Comparison of ENCODE assay signal across 7 cellular contexts in the genomic region with DNA sequence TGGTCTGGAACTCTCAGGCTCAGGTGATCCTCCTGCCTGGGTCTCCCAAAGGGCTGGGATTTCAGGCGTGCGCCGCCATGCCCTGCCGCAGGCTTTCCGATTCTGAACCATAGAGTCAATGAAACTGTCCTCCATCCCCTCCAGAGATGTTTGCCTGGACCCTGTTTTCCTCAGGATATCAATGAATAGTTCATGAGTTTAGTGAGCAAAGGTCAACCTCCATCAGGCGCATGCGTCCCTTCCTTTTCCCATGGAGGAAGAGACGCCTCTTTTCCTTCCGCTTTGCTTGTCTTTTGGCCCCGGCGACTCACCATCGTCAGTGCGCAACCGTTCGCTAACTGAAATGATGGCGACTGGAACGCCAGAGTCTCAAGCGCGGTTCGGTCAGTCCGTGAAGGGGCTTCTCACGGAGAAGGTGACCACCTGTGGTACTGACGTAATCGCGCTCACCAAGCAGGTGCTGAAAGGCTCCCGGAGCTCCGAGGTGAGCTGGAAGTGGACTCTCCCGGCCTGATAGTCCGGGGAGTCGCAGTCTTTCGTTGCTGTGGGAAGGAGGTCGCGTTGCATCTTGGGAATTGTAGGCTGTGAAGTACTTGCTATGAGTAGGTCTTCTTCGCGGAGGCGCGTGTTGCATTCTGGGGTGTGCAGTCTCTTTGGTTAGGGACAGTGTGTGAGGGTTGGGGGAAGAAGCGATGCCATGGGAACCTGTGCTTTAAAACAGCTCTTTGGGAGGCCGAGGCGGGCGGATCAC.
DNase-seq lines count a peak whose midpoint lies in the region; ATAC-seq, FAIRE-seq and TF ChIP-seq lines count a peak whose summit lies in the region.

A gene with protein sequence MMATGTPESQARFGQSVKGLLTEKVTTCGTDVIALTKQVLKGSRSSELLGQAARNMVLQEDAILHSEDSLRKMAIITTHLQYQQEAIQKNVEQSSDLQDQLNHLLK (plus strand): TSS at position 316 of the 751 bp plus-strand sequence. CDS start 28 bp downstream, at position 344.

- DNase-seq in GM18507 (ENCODE audit: extremely low spot score, insufficient read length, low read depth) (peak; percentile 76), NCI-H2029 treated with DMSO at 0.1 percent for 48 hours (lab: John Stamatoyannopoulos, UW) (peak; percentile 81), T-helper 9 cell (peak; percentile 69), astrocyte of the spinal cord (ENCODE audit: low read depth, low spot score) (peak; percentile 97), hypothalamus (lab: John Stamatoyannopoulos, UW) (peak; percentile 76 to 100 (median 95)), retinal pigment epithelial cell (ENCODE audit: low read depth) (peak; percentile 92)

- in situ Hi-C loops in astrocyte of the spinal cord (cut with HindIII; ENCODE audit: low sequenced_read_pairs), result no loop called here

- no peak for TF ChIP-seq CTCF in astrocyte of the spinal cord (IDR thresholded peaks at IDR 0.05; ENCODE audit: low read depth, low read length)
- no peak for TF ChIP-seq CTCF in retinal pigment epithelial cell (conservative IDR thresholded peaks at IDR 0.05; ENCODE audit: low read depth, low read length)

- peak within 1 kb of the TSS; percentile 93 for H3K4me3 ChIP-seq in astrocyte of the spinal cord (ENCODE audit: low read depth, low read length)
- peak within 1 kb of the TSS; percentile 94 for H3K4me3 ChIP-seq in retinal pigment epithelial cell (ENCODE audit: low read length)

- peak; percentile 98 for ATAC-seq in HG02981 (IDR thresholded peaks at IDR 0.05; ENCODE audit: unreplicated experiment)

- peak; percentile 98 for FAIRE-seq in GM18507 (lab: Jason Lieb, UNC)

Comparison
In these comparisons a context has a peak if more than half of its experiments do, and no peak if none do; other contexts are left out.
1. Peak in every context shown above with its lines: DNase-seq, ATAC-seq and H3K4me3 ChIP-seq.